In the genomic region with DNA sequence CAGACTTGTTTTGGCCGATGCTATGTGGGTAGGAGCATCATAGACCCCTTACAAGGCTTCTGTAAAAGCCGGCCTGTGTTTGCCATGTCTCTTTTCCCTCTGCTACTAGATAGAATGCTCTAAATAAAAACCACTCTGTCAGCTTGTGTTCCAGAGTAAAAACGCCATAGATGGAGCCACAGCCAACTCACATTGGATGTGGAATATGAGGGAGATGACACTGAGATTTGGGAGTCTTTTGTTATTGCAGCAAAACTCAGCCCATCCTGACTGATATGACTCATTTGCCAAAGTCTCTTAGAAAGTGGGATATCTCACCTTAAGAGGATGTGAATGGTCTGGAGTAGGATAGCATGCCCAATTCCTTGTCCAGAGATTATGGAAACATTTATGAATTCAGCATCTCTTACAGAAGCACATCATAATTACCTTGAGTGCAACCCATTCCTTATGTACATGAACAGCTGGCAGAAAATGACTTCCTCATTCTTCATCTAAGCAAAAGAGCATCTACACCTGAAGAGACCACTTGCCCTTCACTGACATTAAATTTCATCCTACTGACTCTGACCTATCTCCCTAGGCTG, we compare ENCODE assay signal across 6 cellular contexts. TPM values are rescaled to one million over a fixed set of nuclear protein-coding genes. Genes with fewer than 3 reads are reported as not detected.
A peak's percentile ranks its signal among the peaks of the same experiment; 100 is the strongest.
DNase-seq lines count a peak whose midpoint lies in the region; ATAC-seq, FAIRE-seq and TF ChIP-seq lines count a peak whose summit lies in the region.
"Not testable (repeated sequence)": the region's sequence is repeated elsewhere in the genome, so short reads cannot be mapped to it uniquely, and the experiment has no call there.

No MANE protein-coding gene starts in this region.

- H4K20me1 ChIP-seq in Karpas-422 (ENCODE audit: insufficient read depth, low read depth, low read length); K562 (replicated peaks; ENCODE audit: control insufficient read depth, insufficient read depth, low read length); HepG2 (ENCODE audit: insufficient read depth, low read length): not testable (repeated sequence)

- H3K9me2 ChIP-seq in Karpas-422 (replicated peaks; ENCODE audit: insufficient read depth, low read length), result not testable (repeated sequence)

- peaks cover 17% of the 10 kb centered on the region for H3K9me3 Mint-ChIP-seq in nephron
- not testable (repeated sequence) for H3K9me3 Mint-ChIP-seq in neural crest cell

- TF ChIP-seq POLR2A in K562 (conservative IDR thresholded peaks at IDR 0.05); HepG2 (IDR thresholded peaks at IDR 0.05; ENCODE audit: insufficient read depth in 1 of 2, low read depth in 2 of 2, low read length in 2 of 2): not testable (repeated sequence)

- H3K4me1 Mint-ChIP-seq in nephron, result not testable (repeated sequence)
- peaks cover 10% of the 10 kb centered on the region for H3K4me1 Mint-ChIP-seq in neural crest cell

- CTCF ChIA-PET in K562 (lab: Yijun Ruan, JAX; ENCODE audit: low intra/inter-chr PET ratio); HepG2 (lab: Yijun Ruan, JAX; ENCODE audit: low intra/inter-chr PET ratio, low total read pairs): not testable (repeated sequence)

- in situ Hi-C loops in K562 (cut with MboI), result loop anchor here (10.0 kb wide), 1 partner anchor 1694 kb away; a partner anchor contains a TSS
- in situ Hi-C loops in HepG2 (cut with HindIII; ENCODE audit: extremely low pct_ligation_motif_present, low pct_unique_long_range_greater_than_20kb), result not testable (repeated sequence)

- H3K9me1 ChIP-seq in K562 (ENCODE audit: control insufficient read depth, insufficient read depth, low read length), result not testable (repeated sequence)

- ATAC-seq in K562, HepG2: not testable (repeated sequence)

- not testable (repeated sequence) for TF ChIP-seq RAD21 in K562 (CRISPR knock-in tag; conservative IDR thresholded peaks at IDR 0.05 in 1 of 2, IDR thresholded peaks at IDR 0.05 in 1 of 2); HepG2 (CRISPR knock-in tag; IDR thresholded peaks at IDR 0.05)

- not testable (repeated sequence) for TF ChIP-seq CTCF in K562 (IDR thresholded peaks at IDR 0.05 in 2 of 3, conservative IDR thresholded peaks at IDR 0.05 in 1 of 3; ENCODE audit: insufficient read depth in 2 of 3, low read depth in 1 of 3, low read length in 3 of 3); HepG2 (CRISPR knock-in tag; IDR thresholded peaks at IDR 0.05); nephron (IDR thresholded peaks at IDR 0.05; ENCODE audit: unreplicated experiment in 3 of 3); neural crest cell (conservative IDR thresholded peaks at IDR 0.05)

- peak; percentile 13 for FAIRE-seq in HTR-8/SVneo (lab: Jason Lieb, UNC)
- not testable (repeated sequence) for FAIRE-seq in K562 (lab: Jason Lieb, UNC); HepG2 (lab: Jason Lieb, UNC)

- H3K36me3 Mint-ChIP-seq in nephron (ENCODE audit: low read depth); neural crest cell (ENCODE audit: low read depth): not testable (repeated sequence)

- H3K4me3 Mint-ChIP-seq in nephron (peak overlapping the region in 2 of 3 experiments; percentile 7 to 42), neural crest cell (peak overlapping the region; percentile 1)

- not testable (repeated sequence) for H3K27ac ChIP-seq in Karpas-422 (ENCODE audit: low read length); K562 (ENCODE audit: extremely low read depth, low read depth, low read length); HepG2 (ENCODE audit: extremely low read length, insufficient read depth, low read length)

- H3K4me3 ChIP-seq in Karpas-422 (ENCODE audit: low read length); K562; HepG2 (replicated peaks in 1 of 3; ENCODE audit: insufficient read depth in 1 of 3, low read depth in 2 of 3, low read length in 3 of 3): not testable (repeated sequence)

- intact Hi-C loops in K562 (cut with micrococcal nuclease); HepG2 (cut with micrococcal nuclease; ENCODE audit: unreplicated experiment): not testable (repeated sequence)

- POLR2A ChIA-PET in K562 (lab: Yijun Ruan, JAX); HepG2 (lab: Yijun Ruan, JAX): not testable (repeated sequence)

- not testable (repeated sequence) for H3K4me2 ChIP-seq in Karpas-422 (ENCODE audit: low read depth, low read length, poor library complexity, severe bottlenecking); K562 (ENCODE audit: insufficient read depth, low read length); HepG2 (ENCODE audit: low read depth, low read length)

- TF ChIP-seq EP300 in K562 (IDR thresholded peaks at IDR 0.05; ENCODE audit: low read length); HepG2 (IDR thresholded peaks at IDR 0.05; ENCODE audit: low read depth in 2 of 2, low read length in 2 of 2); HepG2 (CRISPR knock-in tag; IDR thresholded peaks at IDR 0.05; ENCODE audit: borderline replicate concordance): not testable (repeated sequence)

- H3K9me3 ChIP-seq in Karpas-422 (ENCODE audit: low read length); K562 (replicated peaks; ENCODE audit: control insufficient read depth, insufficient read depth, low read depth, low read length); HepG2 (ENCODE audit: low read length): not testable (repeated sequence)

- H3K36me3 ChIP-seq in Karpas-422 (ENCODE audit: insufficient read depth, low read length); K562 (ENCODE audit: control insufficient read depth, insufficient read depth, low read length); HepG2 (replicated peaks in 1 of 2; ENCODE audit: control insufficient read depth in 1 of 2, insufficient read depth in 2 of 2, low read length in 2 of 2): not testable (repeated sequence)

- H3K27ac Mint-ChIP-seq in nephron; neural crest cell (ENCODE audit: unreplicated experiment): not testable (repeated sequence)

- not testable (repeated sequence) for H3K9ac ChIP-seq in Karpas-422 (ENCODE audit: low read length); K562 (ENCODE audit: insufficient read depth in 1 of 2, low read depth in 2 of 2, low read length in 2 of 2); HepG2 (ENCODE audit: insufficient read depth, low read depth, low read length)

- not testable (repeated sequence) for BruUV-seq in K562 (replicated peaks; lab: Mats Ljungman, UMichigan); HepG2 (replicated peaks; lab: Mats Ljungman, UMichigan)

- not testable (repeated sequence) for H3K27me3 ChIP-seq in Karpas-422 (ENCODE audit: low read length); K562 (ENCODE audit: control insufficient read depth in 2 of 2, insufficient read depth in 2 of 2, low read length in 2 of 2); HepG2 (ENCODE audit: control insufficient read depth in 1 of 2, insufficient read depth in 2 of 2, low read length in 2 of 2)

- not testable (repeated sequence) for H3K79me2 ChIP-seq in Karpas-422 (ENCODE audit: low read length); K562 (ENCODE audit: control insufficient read depth, insufficient read depth, low read length); HepG2 (ENCODE audit: insufficient read depth, low read length)

- H3K4me1 ChIP-seq in Karpas-422 (ENCODE audit: low read length); K562 (replicated peaks in 1 of 2; ENCODE audit: control insufficient read depth in 2 of 2, insufficient read depth in 2 of 2, low read length in 2 of 2); HepG2 (ENCODE audit: insufficient read depth, low read length): not testable (repeated sequence)

- H2AFZ ChIP-seq in Karpas-422 (ENCODE audit: low read length); K562 (ENCODE audit: low read depth, low read length); HepG2 (ENCODE audit: low read length): not testable (repeated sequence)

- WGBS in K562 (ENCODE audit: insufficient coverage, low coverage, missing lambda C conversion rate), result 6% methylated on average over 3 of the region's 3 CpGs
- WGBS in HepG2 (ENCODE audit: low lambda C conversion rate), result 22% methylated on average over 3 of the region's 3 CpGs

- H3K27me3 Mint-ChIP-seq in nephron (ENCODE audit: low read depth); neural crest cell (ENCODE audit: low read depth): not testable (repeated sequence)

- DNase-seq in HTR-8/SVneo (ENCODE audit: insufficient read length, low spot score); K562 (ENCODE audit: extremely low read depth in 1 of 4, low spot score in 3 of 4); HepG2 (ENCODE audit: low spot score); neural crest cell (ENCODE audit: low read depth, low spot score): not testable (repeated sequence)
- peak; percentile 42 for DNase-seq in Karpas-422

RNA-seq across cellular contexts. Expression of a gene that starts 4.2 kb away (rescaled TPM):
- 33.0 and 42.8 TPM in 2 replicates for total RNA-seq in Karpas-422 (2014; rRNA removed; shearing (Covaris generic); ENCODE audit: low replicate concordance)
- total RNA-seq in K562 (2011; cell fraction: chromatin; rRNA removed; ENCODE audit: low replicate concordance), result 32.3 and 58.4 TPM in 2 replicates
- 39.3 and 50.0 TPM in 2 replicates for total RNA-seq in K562 (2011; cell fraction: nucleolus; rRNA removed)
- total RNA-seq in K562 (2011; cell fraction: nucleoplasm; rRNA removed), result 42.0 and 62.4 TPM in 2 replicates
- total RNA-seq in K562 (2014; rRNA removed) (26.6 and 33.1 TPM in 2 replicates), K562 (2014; rRNA removed; fragmentation: Illumina TruSeq; extraction: Trizol) (23.3 and 27.5 TPM in 2 replicates), K562 (2015; rRNA removed; fragmentation: Illumina TruSeq; extraction: Trizol) (26.1 and 29.7 TPM in 2 replicates), K562 (2021) (32.9 and 35.0 TPM in 2 replicates), HepG2 (2016; rRNA removed; fragmentation: Illumina TruSeq; extraction: Trizol) (6.4 and 7.2 TPM in 2 replicates), neural crest cell (39.2 and 41.1 TPM in 2 replicates)
- polyA plus RNA-seq in K562 (2011; rRNA removed) (18.9 and 23.8 TPM in 2 replicates), K562 (2014; fragmentation: Illumina TruSeq; extraction: Trizol) (35.1 and 36.6 TPM in 2 replicates), K562 (2014; fragmentation: Nextera tagmentation; extraction: Ambion mirVana) (1 to 10 TPM; 4.7 to 8.7 TPM), K562 (2014; rRNA removed) (22.7 and 23.8 TPM in 2 replicates), HepG2 (2011; rRNA removed) (6.7 and 11.9 TPM in 2 replicates)
- polyA plus RNA-seq in K562 (2011; cell fraction: cytosol; rRNA removed), result 22.2 and 27.3 TPM in 2 replicates
- 77.1 and 85.2 TPM in 2 replicates for polyA plus RNA-seq in K562 (2011; cell fraction: nucleus; rRNA removed)
- 24.0 and 51.0 TPM in 2 replicates for polyA plus RNA-seq in K562 (2012)
- polyA minus RNA-seq in K562 (2011; rRNA and poly(A)+ RNA removed), result 15.6 and 20.2 TPM in 2 replicates
- 14.6 and 16.6 TPM in 2 replicates for polyA minus RNA-seq in K562 (2011; cell fraction: cytosol; rRNA and poly(A)+ RNA removed)
- polyA minus RNA-seq in K562 (2011; cell fraction: nucleus; rRNA and poly(A)+ RNA removed), result 23.6 and 27.8 TPM in 2 replicates
- 1.9 and 2.1 TPM in 2 replicates for total RNA-seq in HepG2 (2016; cell fraction: cytosol; rRNA removed; fragmentation: Illumina TruSeq; extraction: Trizol; ENCODE audit: low read depth)
- 7.4 and 7.7 TPM in 2 replicates for total RNA-seq in HepG2 (2016; cell fraction: insoluble cytoplasmic fraction; rRNA removed; fragmentation: Illumina TruSeq; extraction: Trizol)
- 2.3 and 2.8 TPM in 2 replicates for total RNA-seq in HepG2 (2016; cell fraction: membrane; rRNA removed; fragmentation: Illumina TruSeq; extraction: Trizol)
- total RNA-seq in HepG2 (2016; cell fraction: nucleus; rRNA removed; fragmentation: Illumina TruSeq; extraction: Trizol), result 4.9 TPM in 2 replicates
- polyA plus RNA-seq in HepG2 (2011; cell fraction: cytosol; rRNA removed), result 9.6 TPM in 2 replicates
- 24.2 and 27.2 TPM in 2 replicates for polyA plus RNA-seq in HepG2 (2011; cell fraction: nucleus; rRNA removed)
- 8.4 and 8.7 TPM in 2 replicates for polyA plus RNA-seq in HepG2 (2012)
- polyA plus RNA-seq in HepG2 (2016; cell fraction: cytosol; fragmentation: Illumina TruSeq; extraction: Trizol; ENCODE audit: low read depth), result 2.7 and 3.4 TPM in 2 replicates
- polyA plus RNA-seq in HepG2 (2016; cell fraction: insoluble cytoplasmic fraction; fragmentation: Illumina TruSeq; extraction: Trizol; ENCODE audit: low read depth), result 9.2 and 9.7 TPM in 2 replicates
- polyA plus RNA-seq in HepG2 (2016; cell fraction: membrane; fragmentation: Illumina TruSeq; extraction: Trizol; ENCODE audit: low read depth), result 2.9 and 3.7 TPM in 2 replicates
- polyA plus RNA-seq in HepG2 (2016; cell fraction: nucleus; fragmentation: Illumina TruSeq; extraction: Trizol; ENCODE audit: insufficient read depth, low read depth), result 11.3 and 15.3 TPM in 2 replicates
- polyA minus RNA-seq in HepG2 (2011; rRNA and poly(A)+ RNA removed; ENCODE audit: low replicate concordance), result 15.1 and 27.7 TPM in 2 replicates
- polyA minus RNA-seq in HepG2 (2011; cell fraction: cytosol; rRNA and poly(A)+ RNA removed), result 3.5 and 6.2 TPM in 2 replicates
- 10.6 and 10.7 TPM in 2 replicates for polyA minus RNA-seq in HepG2 (2011; cell fraction: nucleus; rRNA and poly(A)+ RNA removed)

RNA-seq across cellular contexts. Expression of a gene that starts 14.1 kb away (rescaled TPM):
- total RNA-seq in Karpas-422 (2014; rRNA removed; shearing (Covaris generic); ENCODE audit: low replicate concordance), result 57.3 and 84.2 TPM in 2 replicates
- total RNA-seq in K562 (2011; cell fraction: chromatin; rRNA removed; ENCODE audit: low replicate concordance), result 108 and 226 TPM in 2 replicates
- 52.2 and 62.4 TPM in 2 replicates for total RNA-seq in K562 (2011; cell fraction: nucleolus; rRNA removed)
- total RNA-seq in K562 (2011; cell fraction: nucleoplasm; rRNA removed), result 82.4 and 83.8 TPM in 2 replicates
- total RNA-seq in K562 (2014; rRNA removed), result 25.3 and 27.3 TPM in 2 replicates
- 21.8 and 25.5 TPM in 2 replicates for total RNA-seq in K562 (2014; rRNA removed; fragmentation: Illumina TruSeq; extraction: Trizol)
- total RNA-seq in K562 (2015; rRNA removed; fragmentation: Illumina TruSeq; extraction: Trizol), result 26.7 and 29.1 TPM in 2 replicates
- 15.7 and 19.0 TPM in 2 replicates for total RNA-seq in K562 (2021)
- 11.4 and 12.9 TPM in 2 replicates for polyA plus RNA-seq in K562 (2011; rRNA removed)
- polyA plus RNA-seq in K562 (2011; cell fraction: cytosol; rRNA removed), result 1.8 and 2.2 TPM in 2 replicates
- 67.9 and 78.2 TPM in 2 replicates for polyA plus RNA-seq in K562 (2011; cell fraction: nucleus; rRNA removed)
- polyA plus RNA-seq in K562 (2012), result 5.0 and 6.8 TPM in 2 replicates
- 7.6 and 8.1 TPM in 2 replicates for polyA plus RNA-seq in K562 (2014; fragmentation: Illumina TruSeq; extraction: Trizol)
- polyA plus RNA-seq in K562 (2014; fragmentation: Nextera tagmentation; extraction: Ambion mirVana), result 1 to 10 TPM; 8.0 to 9.6 TPM
- polyA plus RNA-seq in K562 (2014; rRNA removed), result 11.2 and 15.4 TPM in 2 replicates
- 69.6 and 95.4 TPM in 2 replicates for polyA minus RNA-seq in K562 (2011; rRNA and poly(A)+ RNA removed)
- 3.4 and 4.1 TPM in 2 replicates for polyA minus RNA-seq in K562 (2011; cell fraction: cytosol; rRNA and poly(A)+ RNA removed)
- 172 and 270 TPM in 2 replicates for polyA minus RNA-seq in K562 (2011; cell fraction: nucleus; rRNA and poly(A)+ RNA removed)
- 6.1 and 27.3 TPM in 2 replicates for total RNA-seq in HepG2 (2016; rRNA removed; fragmentation: Illumina TruSeq; extraction: Trizol)
- total RNA-seq in HepG2 (2016; cell fraction: cytosol; rRNA removed; fragmentation: Illumina TruSeq; extraction: Trizol; ENCODE audit: low read depth), result 14.6 and 17.7 TPM in 2 replicates
- 6.0 and 25.5 TPM in 2 replicates for total RNA-seq in HepG2 (2016; cell fraction: insoluble cytoplasmic fraction; rRNA removed; fragmentation: Illumina TruSeq; extraction: Trizol)
- 14.0 and 19.5 TPM in 2 replicates for total RNA-seq in HepG2 (2016; cell fraction: membrane; rRNA removed; fragmentation: Illumina TruSeq; extraction: Trizol)
- total RNA-seq in HepG2 (2016; cell fraction: nucleus; rRNA removed; fragmentation: Illumina TruSeq; extraction: Trizol), result 99.2 and 110 TPM in 2 replicates
- polyA plus RNA-seq in HepG2 (2011; rRNA removed), result 5.3 and 6.4 TPM in 2 replicates
- polyA plus RNA-seq in HepG2 (2011; cell fraction: cytosol; rRNA removed), result 0.75 and 0.78 TPM in 2 replicates
- 35.4 and 41.9 TPM in 2 replicates for polyA plus RNA-seq in HepG2 (2011; cell fraction: nucleus; rRNA removed)
- polyA plus RNA-seq in HepG2 (2012), result 5.0 and 6.5 TPM in 2 replicates
- polyA plus RNA-seq in HepG2 (2016; cell fraction: cytosol; fragmentation: Illumina TruSeq; extraction: Trizol; ENCODE audit: low read depth), result 0.52 and 0.75 TPM in 2 replicates
- polyA plus RNA-seq in HepG2 (2016; cell fraction: insoluble cytoplasmic fraction; fragmentation: Illumina TruSeq; extraction: Trizol; ENCODE audit: low read depth), result 3.5 and 3.9 TPM in 2 replicates
- 1.1 and 1.4 TPM in 2 replicates for polyA plus RNA-seq in HepG2 (2016; cell fraction: membrane; fragmentation: Illumina TruSeq; extraction: Trizol; ENCODE audit: low read depth)
- 29.7 and 37.1 TPM in 2 replicates for polyA plus RNA-seq in HepG2 (2016; cell fraction: nucleus; fragmentation: Illumina TruSeq; extraction: Trizol; ENCODE audit: insufficient read depth, low read depth)
- polyA minus RNA-seq in HepG2 (2011; rRNA and poly(A)+ RNA removed; ENCODE audit: low replicate concordance), result 49.0 and 88.6 TPM in 2 replicates
- 2.3 and 3.1 TPM in 2 replicates for polyA minus RNA-seq in HepG2 (2011; cell fraction: cytosol; rRNA and poly(A)+ RNA removed)
- 267 and 288 TPM in 2 replicates for polyA minus RNA-seq in HepG2 (2011; cell fraction: nucleus; rRNA and poly(A)+ RNA removed)
- total RNA-seq in neural crest cell, result 36.0 and 36.2 TPM in 2 replicates
